ENCODE assay signal across 1 cellular context in genomic region chrX:85084770-85085393, GRCh38.
TF ChIP-seq lines count a peak whose summit lies in the region.

No MANE protein-coding gene starts in this region.

TF ChIP-seq in K562, 482 proteins besides CTCF, POLR2A, EP300 and RAD21 (continued from another document):
- TF ChIP-seq, protein P1, sequence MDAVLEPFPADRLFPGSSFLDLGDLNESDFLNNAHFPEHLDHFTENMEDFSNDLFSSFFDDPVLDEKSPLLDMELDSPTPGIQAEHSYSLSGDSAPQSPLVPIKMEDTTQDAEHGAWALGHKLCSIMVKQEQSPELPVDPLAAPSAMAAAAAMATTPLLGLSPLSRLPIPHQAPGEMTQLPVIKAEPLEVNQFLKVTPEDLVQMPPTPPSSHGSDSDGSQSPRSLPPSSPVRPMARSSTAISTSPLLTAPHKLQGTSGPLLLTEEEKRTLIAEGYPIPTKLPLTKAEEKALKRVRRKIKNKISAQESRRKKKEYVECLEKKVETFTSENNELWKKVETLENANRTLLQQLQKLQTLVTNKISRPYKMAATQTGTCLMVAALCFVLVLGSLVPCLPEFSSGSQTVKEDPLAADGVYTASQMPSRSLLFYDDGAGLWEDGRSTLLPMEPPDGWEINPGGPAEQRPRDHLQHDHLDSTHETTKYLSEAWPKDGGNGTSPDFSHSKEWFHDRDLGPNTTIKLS (IDR thresholded peaks at IDR 0.05; ENCODE audit: borderline replicate concordance, low read depth), result no peak
- TF ChIP-seq, protein P2, sequence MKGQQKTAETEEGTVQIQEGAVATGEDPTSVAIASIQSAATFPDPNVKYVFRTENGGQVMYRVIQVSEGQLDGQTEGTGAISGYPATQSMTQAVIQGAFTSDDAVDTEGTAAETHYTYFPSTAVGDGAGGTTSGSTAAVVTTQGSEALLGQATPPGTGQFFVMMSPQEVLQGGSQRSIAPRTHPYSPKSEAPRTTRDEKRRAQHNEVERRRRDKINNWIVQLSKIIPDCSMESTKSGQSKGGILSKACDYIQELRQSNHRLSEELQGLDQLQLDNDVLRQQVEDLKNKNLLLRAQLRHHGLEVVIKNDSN (CRISPR knock-in tag; IDR thresholded peaks at IDR 0.05), result no peak
- no peak for TF ChIP-seq ZNF57 (CRISPR knock-in tag; IDR thresholded peaks at IDR 0.05)
